1 cellular context compared by ENCODE assay signal in genomic region chr22:45036154-45036553, GRCh38.
TF ChIP-seq lines count a peak whose summit lies in the region.

No MANE protein-coding gene starts in this region.

TF ChIP-seq in HepG2, 621 proteins besides CTCF, POLR2A, EP300 and RAD21:
- TF ChIP-seq ARID4A (CRISPR knock-in tag; IDR thresholded peaks at IDR 0.05; ENCODE audit: borderline replicate concordance) (no peak), KLF16 (CRISPR knock-in tag; IDR thresholded peaks at IDR 0.05) (no peak), THAP11 (CRISPR knock-in tag; IDR thresholded peaks at IDR 0.05) (no peak), TCF12 (IDR thresholded peaks at IDR 0.05) (no peak), TCF12 (CRISPR knock-in tag; IDR thresholded peaks at IDR 0.05) (no peak), ZNF20 (CRISPR knock-in tag; IDR thresholded peaks at IDR 0.05) (no peak), SUZ12 (IDR thresholded peaks at IDR 0.05; ENCODE audit: low read depth, low read length) (no peak), BCL3 (CRISPR knock-in tag; IDR thresholded peaks at IDR 0.05) (no peak), KDM3A (CRISPR knock-in tag; IDR thresholded peaks at IDR 0.05; ENCODE audit: low read depth) (no peak), ZNF878 (CRISPR knock-in tag; IDR thresholded peaks at IDR 0.05) (no peak), DBP (CRISPR knock-in tag; IDR thresholded peaks at IDR 0.05; ENCODE audit: not compliant biosample characterization) (no peak), HIC2 (CRISPR knock-in tag; IDR thresholded peaks at IDR 0.05; ENCODE audit: low read depth) (no peak), HNRNPL (IDR thresholded peaks at IDR 0.05; ENCODE audit: low read depth, low read length) (no peak), SKIL (CRISPR knock-in tag; IDR thresholded peaks at IDR 0.05; ENCODE audit: borderline replicate concordance) (no peak)
